In genomic region chr20:53579581-53580375, GRCh38 we compare ENCODE assay signal across 8 cellular contexts. TPM values are rescaled to one million over a fixed set of nuclear protein-coding genes. Genes with fewer than 3 reads are reported as not detected.
DNase-seq lines count a peak whose midpoint lies in the region; ATAC-seq and TF ChIP-seq lines count a peak whose summit lies in the region.

No MANE protein-coding gene starts in this region.

- H3K27ac Mint-ChIP-seq in central memory CD8-positive, alpha-beta T cell (ENCODE audit: low read depth): peak overlapping the region; percentile 92

- no TSS peak for BruUV-seq in OCI-LY7 (replicated peaks; lab: Mats Ljungman, UMichigan)

- H3K9me3 ChIP-seq in OCI-LY7 (ENCODE audit: low read length) (no peaks in the 10 kb centered on the region), mucosa of descending colon (no peaks in the 10 kb centered on the region)

- peak overlapping the region; percentile 68 for H3K4me3 ChIP-seq in OCI-LY7 (ENCODE audit: low read depth, low read length, poor library complexity, severe bottlenecking)
- no peak overlapping the region for H3K4me3 ChIP-seq in mucosa of descending colon

- H3K36me3 ChIP-seq in OCI-LY7 (ENCODE audit: insufficient read depth, low read length): peaks cover 81% of the 10 kb centered on the region
- H3K36me3 ChIP-seq in mucosa of descending colon (ENCODE audit: low read depth): peaks cover 3% of the 10 kb centered on the region

- peaks cover 100% of the 10 kb centered on the region for H3K79me2 ChIP-seq in OCI-LY7 (ENCODE audit: insufficient read depth, low read depth, low read length)

- H4K20me1 ChIP-seq in OCI-LY7 (ENCODE audit: insufficient read depth, low read length): peaks cover 13% of the 10 kb centered on the region; the same call in 1 of the 2 replicates

- POLR2A ChIA-PET in OCI-LY7 (lab: Charles Lee): interaction anchor here (0.6 to 1.9 kb wide), 17 partner anchors 12 to 1131 kb away, joined by 3 to 6 read pairs (median 3); partner anchors contain the start of gene ZNF217

- H3K4me3 Mint-ChIP-seq in central memory CD8-positive, alpha-beta T cell: peak overlapping the region; percentile 95

- H3K9me2 ChIP-seq in OCI-LY7 (ENCODE audit: insufficient read depth, low read length): no peaks in the 10 kb centered on the region

- H3K27ac ChIP-seq in OCI-LY7 (ENCODE audit: low read depth, low read length, poor library complexity, severe bottlenecking): peak overlapping the region; percentile 96

- CTCF ChIA-PET in OCI-LY7 (lab: Charles Lee; ENCODE audit: unreplicated experiment): interaction anchor here (0.6 kb wide), 1 partner anchor 362 kb away, joined by 3 read pairs; no protein-coding TSS in a partner anchor

- H3K4me1 Mint-ChIP-seq in central memory CD8-positive, alpha-beta T cell: peaks cover 72% of the 10 kb centered on the region

- no peak overlapping the region for H2AFZ ChIP-seq in OCI-LY7 (ENCODE audit: low read length)

- intact Hi-C loops in OCI-LY7 (cut with micrococcal nuclease; ENCODE audit: unreplicated experiment): loop anchor here (1.0 to 5.0 kb wide), 4 partner anchors 160 to 361 kb away; no protein-coding TSS in a partner anchor
- intact Hi-C loops in mucosa of descending colon (cut with DNase I, micrococcal nuclease): loop anchor here (2.0 to 10.0 kb wide), 5 partner anchors 293 to 365 kb away; no protein-coding TSS in a partner anchor

- no peaks in the 10 kb centered on the region for H3K27me3 Mint-ChIP-seq in central memory CD8-positive, alpha-beta T cell

- H3K4me2 ChIP-seq in OCI-LY7 (ENCODE audit: low read length): peak overlapping the region; percentile 86

- peak; percentile 42; the same call in 1 of the 2 replicates for TF ChIP-seq CTCF in OCI-LY7 (conservative IDR thresholded peaks at IDR 0.05; ENCODE audit: low read length)
- TF ChIP-seq CTCF in mucosa of descending colon (IDR thresholded peaks at IDR 0.05): no peak

- H3K9me3 Mint-ChIP-seq in central memory CD8-positive, alpha-beta T cell: no peaks in the 10 kb centered on the region

- TF ChIP-seq POLR2A in GM18505 (IDR thresholded peaks at IDR 0.05; ENCODE audit: borderline replicate concordance, extremely low read depth, insufficient read depth, insufficient read length): peak; percentile 35

- DNase-seq in OCI-LY7 (ENCODE audit: low spot score): peak; percentile 57
- DNase-seq in central memory CD8-positive, alpha-beta T cell (ENCODE audit: low spot score in 2 of 2): no peak
- DNase-seq in mucosa of descending colon: peak in 2 of 3 donors; percentile 53 to 56
- no peak for DNase-seq in NCI-H446 (lab: John Stamatoyannopoulos, UW)
- DNase-seq in NCI-H345 treated with DMSO at 0.1 percent for 48 hours (lab: John Stamatoyannopoulos, UW; ENCODE audit: unreplicated experiment): no peak

- peaks cover 69% of the 10 kb centered on the region for H3K36me3 Mint-ChIP-seq in central memory CD8-positive, alpha-beta T cell (ENCODE audit: insufficient read depth)

- peaks cover 69% of the 10 kb centered on the region for H3K4me1 ChIP-seq in OCI-LY7 (ENCODE audit: insufficient read depth, low read length, poor library complexity, severe bottlenecking)
- H3K4me1 ChIP-seq in mucosa of descending colon (ENCODE audit: low read depth): peaks cover 76% of the 10 kb centered on the region

- ATAC-seq in GM18505 (IDR thresholded peaks at IDR 0.05; ENCODE audit: unreplicated experiment) (no peak), mucosa of descending colon (peak; percentile 70), GM19324 (IDR thresholded peaks at IDR 0.05; ENCODE audit: low FRiP score, unreplicated experiment) (no peak), HG03095 (IDR thresholded peaks at IDR 0.05; ENCODE audit: unreplicated experiment) (no peak)
- peak; percentile 40 for ATAC-seq in central memory CD8-positive, alpha-beta T cell (replicated peaks; ENCODE audit: extremely low read depth, poor library complexity, severe bottlenecking)

RNA-seq across cellular contexts. Expression of gene ZNF217, which starts 13.9 kb away (rescaled TPM):
- 35.1 and 39.7 TPM in 2 replicates for total RNA-seq in OCI-LY7 (2014; rRNA removed; shearing (Covaris generic))
- total RNA-seq in OCI-LY7 (2022) (68.4 and 77.0 TPM in 2 replicates), mucosa of descending colon (10 to 100 TPM; 38.9 to 79.8 (median 78.2) TPM)

Comparison
In these comparisons a context has a peak if more than half of its experiments do, and no peak if none do; other contexts are left out.
1. ATAC-seq: peak in central memory CD8-positive, alpha-beta T cell (single experiment) and mucosa of descending colon (single experiment); none in GM18505 (single experiment), GM19324 (single experiment) and HG03095 (single experiment).
2. DNase-seq: peak in OCI-LY7 (single experiment) and mucosa of descending colon (2 of 3); none in central memory CD8-positive, alpha-beta T cell (0 of 2), NCI-H446 (0 of 2) and NCI-H345 treated with DMSO at 0.1 percent for 48 hours (single experiment).